1 cellular context compared by ENCODE assay signal in genomic region chr5:95754545-95754944, GRCh38.
TF ChIP-seq lines count a peak whose summit lies in the region.

No MANE protein-coding gene starts in this region.

TF ChIP-seq in K562, 482 proteins besides CTCF, POLR2A, EP300 and RAD21 (continued from another document):
- TF ChIP-seq, protein P1, sequence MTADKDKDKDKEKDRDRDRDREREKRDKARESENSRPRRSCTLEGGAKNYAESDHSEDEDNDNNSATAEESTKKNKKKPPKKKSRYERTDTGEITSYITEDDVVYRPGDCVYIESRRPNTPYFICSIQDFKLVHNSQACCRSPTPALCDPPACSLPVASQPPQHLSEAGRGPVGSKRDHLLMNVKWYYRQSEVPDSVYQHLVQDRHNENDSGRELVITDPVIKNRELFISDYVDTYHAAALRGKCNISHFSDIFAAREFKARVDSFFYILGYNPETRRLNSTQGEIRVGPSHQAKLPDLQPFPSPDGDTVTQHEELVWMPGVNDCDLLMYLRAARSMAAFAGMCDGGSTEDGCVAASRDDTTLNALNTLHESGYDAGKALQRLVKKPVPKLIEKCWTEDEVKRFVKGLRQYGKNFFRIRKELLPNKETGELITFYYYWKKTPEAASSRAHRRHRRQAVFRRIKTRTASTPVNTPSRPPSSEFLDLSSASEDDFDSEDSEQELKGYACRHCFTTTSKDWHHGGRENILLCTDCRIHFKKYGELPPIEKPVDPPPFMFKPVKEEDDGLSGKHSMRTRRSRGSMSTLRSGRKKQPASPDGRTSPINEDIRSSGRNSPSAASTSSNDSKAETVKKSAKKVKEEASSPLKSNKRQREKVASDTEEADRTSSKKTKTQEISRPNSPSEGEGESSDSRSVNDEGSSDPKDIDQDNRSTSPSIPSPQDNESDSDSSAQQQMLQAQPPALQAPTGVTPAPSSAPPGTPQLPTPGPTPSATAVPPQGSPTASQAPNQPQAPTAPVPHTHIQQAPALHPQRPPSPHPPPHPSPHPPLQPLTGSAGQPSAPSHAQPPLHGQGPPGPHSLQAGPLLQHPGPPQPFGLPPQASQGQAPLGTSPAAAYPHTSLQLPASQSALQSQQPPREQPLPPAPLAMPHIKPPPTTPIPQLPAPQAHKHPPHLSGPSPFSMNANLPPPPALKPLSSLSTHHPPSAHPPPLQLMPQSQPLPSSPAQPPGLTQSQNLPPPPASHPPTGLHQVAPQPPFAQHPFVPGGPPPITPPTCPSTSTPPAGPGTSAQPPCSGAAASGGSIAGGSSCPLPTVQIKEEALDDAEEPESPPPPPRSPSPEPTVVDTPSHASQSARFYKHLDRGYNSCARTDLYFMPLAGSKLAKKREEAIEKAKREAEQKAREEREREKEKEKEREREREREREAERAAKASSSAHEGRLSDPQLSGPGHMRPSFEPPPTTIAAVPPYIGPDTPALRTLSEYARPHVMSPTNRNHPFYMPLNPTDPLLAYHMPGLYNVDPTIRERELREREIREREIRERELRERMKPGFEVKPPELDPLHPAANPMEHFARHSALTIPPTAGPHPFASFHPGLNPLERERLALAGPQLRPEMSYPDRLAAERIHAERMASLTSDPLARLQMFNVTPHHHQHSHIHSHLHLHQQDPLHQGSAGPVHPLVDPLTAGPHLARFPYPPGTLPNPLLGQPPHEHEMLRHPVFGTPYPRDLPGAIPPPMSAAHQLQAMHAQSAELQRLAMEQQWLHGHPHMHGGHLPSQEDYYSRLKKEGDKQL (CRISPR knock-in tag; IDR thresholded peaks at IDR 0.05; ENCODE audit: borderline replicate concordance): no peak
- TF ChIP-seq CEBPB (tag; IDR thresholded peaks at IDR 0.05) (0 out of 2 replicates have a peak, but pooled peaks have one; percentile 15), C11orf30 (IDR thresholded peaks at IDR 0.05; ENCODE audit: low read depth) (peak; percentile 47), ZNF347 (CRISPR knock-in tag; IDR thresholded peaks at IDR 0.05; ENCODE audit: low read depth) (no peak), MAFF (IDR thresholded peaks at IDR 0.05; ENCODE audit: low read length) (peak; percentile 37; the same call in 1 of the 2 replicates), POLR2B (IDR thresholded peaks at IDR 0.05; ENCODE audit: low read depth, partially characterized antibody) (peak; percentile 16), ZNF316 (IDR thresholded peaks at IDR 0.05) (peak; percentile 79)
